25 cellular contexts compared by ENCODE assay signal in genomic region chr2:217618744-217619143, GRCh38.
"Had no signal": no experiment of that assay in that cellular context is flagged by ENCODE, and none has a peak within 500 bp of the region (broad histone marks: within the 10 kb centered on the region; RNA-seq: fewer than 3 reads in every experiment).

No MANE protein-coding gene starts in this region.

- H3K4me2 ChIP-seq: KMS-11 had no signal

- H3K4me3 ChIP-seq: K562, SJCRH30 had no signal

- DNase-seq: Kasumi-1, MM.1S, NCI-H1092 treated with DMSO at 0.1 percent for 48 hours, NCI-H1436, NCI-H187, NCI-H2029, NCI-H2081 treated with DMSO at 0.1 percent for 48 hours, NCI-H2171, NCI-H226, NCI-H446, NCI-H510A, NCI-H524 treated with DMSO at 0.1 percent for 48 hours, NCI-H69, NCI-H774, PC-3, SHP77 treated with DMSO at 0.1 percent for 48 hours, SJCRH30 had no signal

- H3K4me1 Mint-ChIP-seq: IgD-negative memory B cell had no signal

- H3K9ac ChIP-seq: KMS-11 had no signal

- H3K9me3 Mint-ChIP-seq: IgD-negative memory B cell had no signal

- H3K27me3 ChIP-seq: SJCRH30 had no signal

- FAIRE-seq: HTR-8/SVneo, K562 had no signal

- H3K27ac ChIP-seq: HL-60, KMS-11 had no signal

- H3K4me3 Mint-ChIP-seq: IgD-negative memory B cell had no signal

- H3K36me3 ChIP-seq: SJCRH30 had no signal

- ATAC-seq: K562, Panc1, PC-3, Right ventricle myocardium inferior, SK-N-SH treated with all-trans-retinoic acid at 6 μM for 48 hours had no signal

- H3K27ac Mint-ChIP-seq: IgD-negative memory B cell had no signal

- H3K36me3 Mint-ChIP-seq: IgD-negative memory B cell had no signal

- H3K9me3 ChIP-seq: SJCRH30 had no signal
